ENCODE assay signal across 1 cellular context in genomic region chr6:32886674-32887383, GRCh38.
TF ChIP-seq lines count a peak whose summit lies in the region.

No MANE protein-coding gene starts in this region.

TF ChIP-seq in GM23338, 12 proteins besides CTCF, POLR2A, EP300 and RAD21 (continued from another document):
- no peak for TF ChIP-seq ETS1 (IDR thresholded peaks at IDR 0.05)
- TF ChIP-seq ZNF114 (CRISPR knock-in tag; IDR thresholded peaks at IDR 0.05), result no peak
